In the genomic region with DNA sequence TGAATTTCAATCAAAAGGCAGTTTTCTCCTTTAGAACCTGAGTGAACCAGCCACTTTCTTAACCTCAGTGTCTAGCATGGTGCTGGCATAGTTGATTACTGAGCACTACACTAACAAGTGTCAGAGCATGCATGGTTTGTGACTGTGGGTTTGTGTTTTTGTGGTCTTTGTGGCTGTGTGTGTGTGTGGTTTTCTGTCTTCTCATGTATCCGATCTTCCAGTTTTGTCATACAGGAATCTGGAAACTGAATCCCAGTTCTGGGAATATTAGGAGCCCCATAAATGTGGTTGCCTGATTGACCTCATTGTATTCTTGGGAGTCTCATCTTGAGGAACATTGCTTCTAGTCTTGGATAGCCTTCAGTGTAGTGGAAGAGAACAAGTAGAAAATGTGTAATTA, we compare ENCODE assay signal across 5 cellular contexts.
"Had no signal": no experiment of that assay in that cellular context is flagged by ENCODE, and none has a peak within 500 bp of the region (broad histone marks: within the 10 kb centered on the region; RNA-seq: fewer than 3 reads in every experiment).

No MANE protein-coding gene starts in this region.

- DNase-seq: GM23248, GOT3, H9, HCEC 1CT, KBM-7 had no signal

- H3K4me3 ChIP-seq: GM23248 had no signal

- H3K27ac ChIP-seq: GM23248 had no signal

- H3K9ac ChIP-seq: GM23248 had no signal

- H2AFZ ChIP-seq: GM23248 had no signal
